Comparison of ENCODE assay signal across 12 cellular contexts in genomic region chrX:40084471-40084870, GRCh38. TPM values are rescaled to one million over a fixed set of nuclear protein-coding genes. Genes with fewer than 3 reads are reported as not detected.
DNase-seq lines count a peak whose midpoint lies in the region; ATAC-seq, FAIRE-seq and TF ChIP-seq lines count a peak whose summit lies in the region.
"Had no signal": no experiment of that assay in that cellular context is flagged by ENCODE, and none has a peak within 500 bp of the region (broad histone marks: within the 10 kb centered on the region; RNA-seq: fewer than 3 reads in every experiment).

No MANE protein-coding gene starts in this region.

- in situ Hi-C loops in Panc1 (cut with HindIII; ENCODE audit: low pct_unique_long_range_greater_than_20kb, low sequenced_read_pairs) (no loop called here), GM13976 (cut with MboI; ENCODE audit: low sequenced_read_pairs, unreplicated experiment) (no loop called here)

- H3K4me3 Mint-ChIP-seq in activated CD4-positive, alpha-beta T cell treated with anti-CD3 and anti-CD28 coated beads for 36 hours = peak overlapping the region; percentile 56

- intact Hi-C loops in activated CD4-positive, alpha-beta T cell treated with anti-CD3 and anti-CD28 coated beads for 36 hours (cut with DNase I, micrococcal nuclease) = loop anchor here in 1 of 2 experiments (1.0 kb wide), 1 partner anchor 10 kb away; no protein-coding TSS in a partner anchor
- intact Hi-C loops in Panc1 (cut with micrococcal nuclease; ENCODE audit: unreplicated experiment) = loop anchor here (10.0 kb wide), 1 partner anchor 270 kb away; no protein-coding TSS in a partner anchor

- H4K20me1 ChIP-seq in H1 (replicated peaks in 1 of 2; ENCODE audit: control insufficient read depth in 1 of 2, insufficient read depth in 2 of 2, low read length in 2 of 2) (peaks cover 49 to 50% of the 10 kb centered on the region in 2 experiments), smooth muscle cell (ENCODE audit: low read depth) (peaks cover 100% of the 10 kb centered on the region)

- no peaks in the 10 kb centered on the region for H3K27me3 ChIP-seq in Panc1 (ENCODE audit: control insufficient read depth, insufficient read depth, low read length)
- peaks cover 0 to 37% (median 14%) of the 10 kb centered on the region in 4 experiments; a peak in 5 of 7 replicates for H3K27me3 ChIP-seq in H1 (replicated peaks in 1 of 4; ENCODE audit: control insufficient read depth in 3 of 4, extremely low read depth in 1 of 4, insufficient read depth in 3 of 4, low read length in 3 of 4)
- H3K27me3 ChIP-seq in smooth muscle cell (ENCODE audit: low read depth) = no peaks in the 10 kb centered on the region

- H3K9me3 Mint-ChIP-seq in activated CD4-positive, alpha-beta T cell treated with anti-CD3 and anti-CD28 coated beads for 36 hours (ENCODE audit: low read depth) = no peaks in the 10 kb centered on the region

- H3K27me3 Mint-ChIP-seq in activated CD4-positive, alpha-beta T cell treated with anti-CD3 and anti-CD28 coated beads for 36 hours = no peaks in the 10 kb centered on the region

- no peak overlapping the region for H4K8ac ChIP-seq in H1 (ENCODE audit: extremely low read depth, insufficient read depth, low read length)

- H3F3A ChIP-seq in smooth muscle cell (ENCODE audit: low read depth) = peaks cover 12% of the 10 kb centered on the region

- POLR2A ChIA-PET in activated CD4-positive, alpha-beta T cell treated with anti-CD3 and anti-CD28 coated beads for 36 hours (lab: Charles Lee) = interaction anchor here (0.7 kb wide), 1 partner anchor 89 kb away, joined by 3 read pairs; no protein-coding TSS in a partner anchor
- POLR2A ChIA-PET in Panc1 (lab: Charles Lee) = interaction anchor here (0.5 to 0.6 kb wide), 2 partner anchors 77 to 1001 kb away, joined by 3 to 4 read pairs; partner anchors contain the start of gene USP9X
- POLR2A ChIA-PET in H1 (lab: Charles Lee; ENCODE audit: partially characterized antibody) = interaction anchor here (0.8 to 29.1 kb wide), 3 partner anchors 9 to 64 kb away, joined by 3 to 509 read pairs (median 3); partner anchors contain the start of gene BCOR

- no peak for TF ChIP-seq EP300 in H1 (IDR thresholded peaks at IDR 0.05; ENCODE audit: borderline replicate concordance in 1 of 2, low read depth in 2 of 2, low read length in 2 of 2)

- no peak for FAIRE-seq in H1 (lab: Jason Lieb, UNC)
- FAIRE-seq: HTR-8/SVneo had no signal

- DNase-seq in activated CD4-positive, alpha-beta T cell treated with anti-CD3 and anti-CD28 coated beads for 36 hours = no peak
- no peak for DNase-seq in activated CD4-positive, alpha-beta T cell treated with anti-CD3 and anti-CD28 coated beads for 48 hours
- DNase-seq in Panc1 (ENCODE audit: low read depth, low spot score) (no peak), H1 (ENCODE audit: low read depth in 1 of 2, low spot score in 2 of 2) (no peak), smooth muscle cell (lab: John Stamatoyannopoulos, UW; ENCODE audit: unreplicated experiment) (no peak), NCI-H526 treated with DMSO at 0.1 percent for 48 hours (lab: John Stamatoyannopoulos, UW) (no peak), GM13976 (ENCODE audit: low spot score) (no peak)
- DNase-seq: effector CD4-positive, alpha-beta T cell; NCI-H2107; upper lobe of left lung had no signal

- peaks cover 4% of the 10 kb centered on the region; the same call in 1 of the 2 replicates for H3K23me2 ChIP-seq in H1 (ENCODE audit: low read depth, low read length)

- ATAC-seq in activated CD4-positive, alpha-beta T cell treated with anti-CD3 and anti-CD28 coated beads for 36 hours = no peak
- ATAC-seq in Panc1 (no peak), HG03442 (IDR thresholded peaks at IDR 0.05; ENCODE audit: unreplicated experiment) (no peak)

- no peak overlapping the region for H3K9ac ChIP-seq in H1 (replicated peaks in 1 of 4; ENCODE audit: extremely low read depth in 1 of 4, low read depth in 3 of 4, low read length in 3 of 4)
- H3K9ac ChIP-seq in smooth muscle cell (ENCODE audit: low read depth) = no peak overlapping the region

- no peak overlapping the region for H2BK12ac ChIP-seq in H1 (ENCODE audit: low read depth, low read length)

- H3K27ac Mint-ChIP-seq in activated CD4-positive, alpha-beta T cell treated with anti-CD3 and anti-CD28 coated beads for 36 hours = no peak overlapping the region

- H3K79me1 ChIP-seq in H1 (ENCODE audit: low read depth, low read length) = peaks cover 2% of the 10 kb centered on the region; the same call in 1 of the 2 replicates

- no peak overlapping the region for H4K91ac ChIP-seq in H1 (replicated peaks; ENCODE audit: insufficient read length, low read length)

- peak overlapping the region; percentile 71 to 81 for H3K4me2 ChIP-seq in H1 (ENCODE audit: insufficient read depth in 1 of 2, low read depth in 2 of 2, low read length in 2 of 2)
- H3K4me2 ChIP-seq in smooth muscle cell = peak overlapping the region; percentile 97

- no peak overlapping the region for H2BK20ac ChIP-seq in H1 (ENCODE audit: low read length)

- H3K18ac ChIP-seq in H1 (ENCODE audit: extremely low read depth, low read length) = no peak overlapping the region

- no peak overlapping the region for H2BK120ac ChIP-seq in H1 (replicated peaks; ENCODE audit: low read depth, low read length)

- H3K9me3 ChIP-seq in Panc1 (ENCODE audit: control insufficient read depth, insufficient read depth, low read depth, low read length) = no peaks in the 10 kb centered on the region
- H3K9me3 ChIP-seq in H1 (ENCODE audit: insufficient read depth in 2 of 2, low read depth in 1 of 2, low read length in 1 of 2) = no peaks in the 10 kb centered on the region
- H3K9me3 ChIP-seq in smooth muscle cell (replicated peaks; ENCODE audit: low read depth) = no peaks in the 10 kb centered on the region
- H3K9me3 ChIP-seq: upper lobe of left lung had no signal

- no peak for TF ChIP-seq RAD21 in H1 (IDR thresholded peaks at IDR 0.05 in 1 of 2, conservative IDR thresholded peaks at IDR 0.05 in 1 of 2; ENCODE audit: low read depth in 2 of 2, low read length in 2 of 2)

- H2BK5ac ChIP-seq in H1 (ENCODE audit: low read depth, low read length) = no peak overlapping the region

- no peak for TF ChIP-seq POLR2A in H1 (IDR thresholded peaks at IDR 0.05; ENCODE audit: control extremely low read depth in 1 of 2, low read depth in 2 of 2, low read length in 2 of 2)

- H3K79me2 ChIP-seq in H1 (ENCODE audit: control insufficient read depth in 1 of 2, insufficient read depth in 2 of 2, low read length in 2 of 2) (peaks cover 5 to 91% of the 10 kb centered on the region in 2 experiments; a peak in 3 of 4 replicates), smooth muscle cell (ENCODE audit: low read depth) (peaks cover 70% of the 10 kb centered on the region)

- H3K4me3 ChIP-seq in Panc1 (ENCODE audit: low read depth in 2 of 2, low read length in 2 of 2) (peak overlapping the region in 1 of 2 experiments; percentile 26; a peak in 2 of 4 replicates), H1 (ENCODE audit: extremely low read depth in 1 of 4, insufficient read depth in 2 of 4, low read depth in 3 of 4, low read length in 4 of 4) (peak overlapping the region in 2 of 4 experiments; percentile 17 to 61; a peak in 4 of 8 replicates), smooth muscle cell (no peak overlapping the region)

- no peak overlapping the region for H4K5ac ChIP-seq in H1 (ENCODE audit: insufficient read length, low read depth, low read length)

- H3K4me1 ChIP-seq in Panc1 (ENCODE audit: control insufficient read depth, insufficient read depth, low read length) = peaks cover 50% of the 10 kb centered on the region
- H3K4me1 ChIP-seq in H1 (replicated peaks in 1 of 4; ENCODE audit: control insufficient read depth in 3 of 4, insufficient read depth in 4 of 4, low read length in 3 of 4) = peaks cover 17 to 59% (median 42%) of the 10 kb centered on the region in 4 experiments
- peaks cover 57% of the 10 kb centered on the region for H3K4me1 ChIP-seq in smooth muscle cell (ENCODE audit: low read depth)

- no peak overlapping the region for H3K4ac ChIP-seq in H1 (replicated peaks; ENCODE audit: insufficient read length, low read depth, low read length)

- CTCF ChIA-PET in activated CD4-positive, alpha-beta T cell treated with anti-CD3 and anti-CD28 coated beads for 36 hours (lab: Charles Lee) = interaction anchor here (1.0 kb wide), 1 partner anchor 13 kb away, joined by 5 read pairs; the partner anchor contains the start of gene BCOR
- CTCF ChIA-PET in Panc1 (lab: Charles Lee) (no interaction called here), H1 (lab: Charles Lee; ENCODE audit: partially characterized antibody) (no interaction called here)

- no peak overlapping the region for H2BK15ac ChIP-seq in H1 (ENCODE audit: low read length)

- peaks cover 15% of the 10 kb centered on the region for H3K36me3 Mint-ChIP-seq in activated CD4-positive, alpha-beta T cell treated with anti-CD3 and anti-CD28 coated beads for 36 hours (ENCODE audit: low read depth)

- H3K27ac ChIP-seq in Panc1 (ENCODE audit: low read length) (peak overlapping the region; percentile 48), H1 (ENCODE audit: low read depth, low read length) (no peak overlapping the region), smooth muscle cell (ENCODE audit: low read depth) (no peak overlapping the region)
- H3K27ac ChIP-seq: upper lobe of left lung had no signal

- H2AFZ ChIP-seq in H1 (ENCODE audit: low read length) (no peak overlapping the region), smooth muscle cell (ENCODE audit: low read depth) (no peak overlapping the region)

- TF ChIP-seq CTCF in Panc1 (IDR thresholded peaks at IDR 0.05) (no peak), H1 (IDR thresholded peaks at IDR 0.05; ENCODE audit: control extremely low read depth in 1 of 3, insufficient read depth in 1 of 3, low read depth in 1 of 3, low read length in 3 of 3) (no peak), smooth muscle cell (IDR thresholded peaks at IDR 0.05; ENCODE audit: borderline replicate concordance, insufficient read depth, poor library complexity, severe bottlenecking) (no peak), GM13976 (IDR thresholded peaks at IDR 0.05; ENCODE audit: borderline replicate concordance, control extremely low read depth, extremely low read depth, insufficient read depth, missing control alignments) (no peak)

- no peak overlapping the region for H2AK5ac ChIP-seq in H1 (ENCODE audit: low read depth, low read length)

- no peak overlapping the region for H3K56ac ChIP-seq in H1 (replicated peaks; ENCODE audit: insufficient read length, low read depth, low read length)

- peaks cover 70% of the 10 kb centered on the region for H3K4me1 Mint-ChIP-seq in activated CD4-positive, alpha-beta T cell treated with anti-CD3 and anti-CD28 coated beads for 36 hours

- 0% methylated on average over 1 of the region's 8 CpGs; no CpG with 5 or more reads in 1 of the 2 experiments for WGBS in H1 (ENCODE audit: extremely low coverage in 1 of 2, insufficient coverage in 1 of 2, insufficient read length in 1 of 2, insufficient replicate concordance in 2 of 2, low coverage in 1 of 2, low lambda C conversion rate in 2 of 2, missing lambda C conversion rate in 1 of 2), 2 experiments
- 14% methylated on average over 7 of the region's 8 CpGs for WGBS in smooth muscle cell (ENCODE audit: low lambda C conversion rate)

- no peak overlapping the region for H3K23ac ChIP-seq in H1 (ENCODE audit: insufficient read length)

- BruUV-seq in Panc1 (replicated peaks; lab: Mats Ljungman, UMichigan) = no TSS peak

- H3K14ac ChIP-seq in H1 (ENCODE audit: insufficient read length) = no peak overlapping the region

- H3K36me3 ChIP-seq in Panc1 (ENCODE audit: control insufficient read depth, insufficient read depth, low read length) (no peaks in the 10 kb centered on the region), H1 (ENCODE audit: control insufficient read depth in 2 of 4, insufficient read depth in 4 of 4, low read length in 3 of 4) (no peaks in the 10 kb centered on the region), smooth muscle cell (ENCODE audit: low read depth) (no peaks in the 10 kb centered on the region)
- H3K36me3 ChIP-seq: upper lobe of left lung had no signal

RNA-seq across cellular contexts. Expression of gene BCOR, which starts 13.3 kb away (rescaled TPM):
- total RNA-seq in activated CD4-positive, alpha-beta T cell treated with anti-CD3 and anti-CD28 coated beads for 36 hours = 10 to 100 TPM; 34.7 to 51.1 TPM
- 48.3 TPM for total RNA-seq in Panc1 (2021; ENCODE audit: unreplicated experiment)
- 33.8 TPM for polyA plus RNA-seq in Panc1 (2012; ENCODE audit: insufficient read length)
- total RNA-seq in H1 (2021; fragmentation: NEBNext Ultra II Directional; extraction: Animal tissue kit (Norgen Biotek cat#: 25700)) = 50.8 and 54.7 TPM in 2 replicates
- 25.0 and 38.7 TPM in 2 replicates for polyA plus RNA-seq in H1 (2011; rRNA removed)
- 23.7 TPM for polyA plus RNA-seq in H1 (2011; cell fraction: cytosol; rRNA removed)
- polyA plus RNA-seq in H1 (2011; cell fraction: nucleus; rRNA removed) = 71.8 TPM
- polyA plus RNA-seq in H1 (2012, experiment 1 of 2) = 30.9 to 39.5 TPM (median 38.0 TPM) in 4 replicates
- polyA plus RNA-seq in H1 (2012, experiment 2 of 2) = 13.5 TPM
- 27.2 TPM for polyA plus RNA-seq in H1 (2013, experiment 1 of 2)
- polyA plus RNA-seq in H1 (2013, experiment 2 of 2) = 25.2 TPM
- 34.2 and 37.3 TPM in 2 replicates for polyA minus RNA-seq in H1 (2011; rRNA and poly(A)+ RNA removed)
- polyA minus RNA-seq in H1 (2011; cell fraction: cytosol; rRNA and poly(A)+ RNA removed) = 61.1 TPM
- 51.4 TPM for polyA minus RNA-seq in H1 (2011; cell fraction: nucleus; rRNA and poly(A)+ RNA removed)
- total RNA-seq in smooth muscle cell = 28.0 and 28.5 TPM in 2 replicates
- 13.1 and 19.5 TPM in 2 replicates for polyA plus RNA-seq in smooth muscle cell
